In genomic region chr7:30135551-30136271, GRCh38 we compare ENCODE assay signal across 1 cellular context.
TF ChIP-seq lines count a peak whose summit lies in the region.

No MANE protein-coding gene starts in this region.

TF ChIP-seq in HEK293, 187 proteins besides CTCF, POLR2A, EP300 and RAD21 (continued from another document):
- TF ChIP-seq PRDM2 (tag by site-specific recombination; IDR thresholded peaks at IDR 0.05; ENCODE audit: borderline replicate concordance), result no peak
- no peak for TF ChIP-seq ZNF629 (tag by site-specific recombination; IDR thresholded peaks at IDR 0.05)
- TF ChIP-seq KLF17 (tag by site-specific recombination; IDR thresholded peaks at IDR 0.05), result peak; percentile 56
- peak; percentile 13; the same call in 1 of the 2 replicates for TF ChIP-seq SP3 (tag by site-specific recombination; IDR thresholded peaks at IDR 0.05)
- TF ChIP-seq GLI4 (tag by site-specific recombination; IDR thresholded peaks at IDR 0.05), result no peak
- TF ChIP-seq KLF1 (tag by site-specific recombination; IDR thresholded peaks at IDR 0.05), result no peak; the same call in 1 of the 2 replicates
- no peak for TF ChIP-seq ELK4 (IDR thresholded peaks at IDR 0.05; ENCODE audit: borderline replicate concordance, low read depth, low read length)
- TF ChIP-seq ZNF19 (tag by site-specific recombination; IDR thresholded peaks at IDR 0.05; ENCODE audit: low read depth), result no peak
- TF ChIP-seq ZNF398 (tag by site-specific recombination; IDR thresholded peaks at IDR 0.05), result peak; percentile 73
- TF ChIP-seq ZNF600 (tag by site-specific recombination; IDR thresholded peaks at IDR 0.05), result peak; percentile 73
- TF ChIP-seq ZNF2 (tag by site-specific recombination; IDR thresholded peaks at IDR 0.05), result peak; percentile 32; the same call in 1 of the 2 replicates
- no peak for TF ChIP-seq ZNF24 (tag by site-specific recombination; IDR thresholded peaks at IDR 0.05)
- no peak for TF ChIP-seq ZNF639 (tag by site-specific recombination; IDR thresholded peaks at IDR 0.05)
- TF ChIP-seq KLF9 (tag by site-specific recombination; IDR thresholded peaks at IDR 0.05; ENCODE audit: low read depth), result peak; percentile 71; the same call in 1 of the 2 replicates
- peak; percentile 71 for TF ChIP-seq EGR2 (tag by site-specific recombination; IDR thresholded peaks at IDR 0.05; ENCODE audit: low read depth)
- peak; percentile 83 for TF ChIP-seq ZBTB8A (tag by site-specific recombination; IDR thresholded peaks at IDR 0.05)
- TF ChIP-seq ZSCAN16 (tag by site-specific recombination; IDR thresholded peaks at IDR 0.05), result no peak
- peak; percentile 65; the same call in 1 of the 2 replicates for TF ChIP-seq ZBTB17 (tag by site-specific recombination; IDR thresholded peaks at IDR 0.05)
- no peak for TF ChIP-seq ZNF114 (tag by site-specific recombination; IDR thresholded peaks at IDR 0.05)
- TF ChIP-seq ZFHX2 (tag by site-specific recombination; conservative IDR thresholded peaks at IDR 0.05), result peak; percentile 91
- peak; percentile 38; the same call in 1 of the 2 replicates for TF ChIP-seq SP7 (tag by site-specific recombination; IDR thresholded peaks at IDR 0.05)
- TF ChIP-seq ZNF692 (tag by site-specific recombination; IDR thresholded peaks at IDR 0.05), result 0 out of 2 replicates have a peak, but pooled peaks have one; percentile 27
- no peak for TF ChIP-seq ZNF175 (tag by site-specific recombination; IDR thresholded peaks at IDR 0.05)
